Comparison of ENCODE assay signal across 19 cellular contexts in genomic region chr2:230330206-230330605, GRCh38. TPM values are rescaled to one million over a fixed set of nuclear protein-coding genes. Genes with fewer than 3 reads are reported as not detected.
DNase-seq lines count a peak whose midpoint lies in the region; ATAC-seq and TF ChIP-seq lines count a peak whose summit lies in the region.
"Had no signal": no experiment of that assay in that cellular context is flagged by ENCODE, and none has a peak within 500 bp of the region (broad histone marks: within the 10 kb centered on the region; RNA-seq: fewer than 3 reads in every experiment).

No MANE protein-coding gene starts in this region.

- H3K27ac ChIP-seq in CD4-positive, CD25-positive, alpha-beta regulatory T cell (ENCODE audit: insufficient read depth, low read length, poor library complexity, severe bottlenecking): no peak overlapping the region
- H3K27ac ChIP-seq: colonic mucosa, neural progenitor cell, PC-9, right lobe of liver, SK-N-MC, WERI-Rb-1 had no signal

- H3K4me3 ChIP-seq in CD4-positive, CD25-positive, alpha-beta regulatory T cell (ENCODE audit: low read depth, low read length): peak overlapping the region; percentile 98
- H3K4me3 ChIP-seq: colonic mucosa, neural progenitor cell, PC-9, right lobe of liver, SK-N-MC had no signal

- no peaks in the 10 kb centered on the region for H3K9me3 Mint-ChIP-seq in CD4-positive, CD25-positive, alpha-beta regulatory T cell
- peaks cover 5% of the 10 kb centered on the region for H3K9me3 Mint-ChIP-seq in activated T-helper 2 cell treated with anti-CD3 and anti-CD28 coated beads, Interferon-gamma antibody, Interleukin-2, Interleukin-4, amounts not matched to agents 10 μg/mL and 5 μg/mL and 100 μg/mL, durations not matched to agents 14 hours and 24 hours and 36 hours
- peaks cover 0 to 9% (median 0%) of the 10 kb centered on the region in 9 donors for H3K9me3 Mint-ChIP-seq in naive thymus-derived CD8-positive, alpha-beta T cell
- H3K9me3 Mint-ChIP-seq: neural progenitor cell, type B pancreatic cell had no signal

- H3K36me3 ChIP-seq in CD4-positive, CD25-positive, alpha-beta regulatory T cell (ENCODE audit: control insufficient read depth, insufficient read depth, low read length): peaks cover 29% of the 10 kb centered on the region
- H3K36me3 ChIP-seq: colonic mucosa, neural progenitor cell, right lobe of liver, WERI-Rb-1 had no signal

- peaks cover 64 to 93% (median 79%) of the 10 kb centered on the region in 4 donors for H3K4me1 Mint-ChIP-seq in CD4-positive, CD25-positive, alpha-beta regulatory T cell
- peaks cover 72% of the 10 kb centered on the region for H3K4me1 Mint-ChIP-seq in activated T-helper 2 cell treated with anti-CD3 and anti-CD28 coated beads, Interferon-gamma antibody, Interleukin-2, Interleukin-4, amounts not matched to agents 10 μg/mL and 5 μg/mL and 100 μg/mL, durations not matched to agents 14 hours and 24 hours and 36 hours (ENCODE audit: low read depth)
- H3K4me1 Mint-ChIP-seq in naive thymus-derived CD8-positive, alpha-beta T cell: peaks cover 58 to 94% (median 89%) of the 10 kb centered on the region in 4 donors
- H3K4me1 Mint-ChIP-seq: neural progenitor cell had no signal

- ATAC-seq in CD4-positive, CD25-positive, alpha-beta regulatory T cell (ENCODE audit: low read depth in 2 of 2): no peak
- ATAC-seq in naive thymus-derived CD8-positive, alpha-beta T cell: no peak
- no peak for ATAC-seq in Right ventricle myocardium superior (ENCODE audit: poor library complexity)
- ATAC-seq in GM18867 (IDR thresholded peaks at IDR 0.05; ENCODE audit: unreplicated experiment): no peak
- ATAC-seq: right lobe of liver had no signal

- TF ChIP-seq CTCF in GM10266 (IDR thresholded peaks at IDR 0.05; ENCODE audit: control insufficient read depth, insufficient read depth, low read depth, missing control alignments): no peak

- no peaks in the 10 kb centered on the region for H3K27me3 Mint-ChIP-seq in CD4-positive, CD25-positive, alpha-beta regulatory T cell
- H3K27me3 Mint-ChIP-seq in activated T-helper 2 cell treated with anti-CD3 and anti-CD28 coated beads, Interferon-gamma antibody, Interleukin-2, Interleukin-4, amounts not matched to agents 10 μg/mL and 5 μg/mL and 100 μg/mL, durations not matched to agents 14 hours and 24 hours and 36 hours (ENCODE audit: low read depth): no peaks in the 10 kb centered on the region
- no peaks in the 10 kb centered on the region for H3K27me3 Mint-ChIP-seq in naive thymus-derived CD8-positive, alpha-beta T cell
- H3K27me3 Mint-ChIP-seq: type B pancreatic cell had no signal

- H3K27me3 ChIP-seq in CD4-positive, CD25-positive, alpha-beta regulatory T cell (ENCODE audit: control insufficient read depth, insufficient read depth, low read length): no peaks in the 10 kb centered on the region
- H3K27me3 ChIP-seq: colonic mucosa, gastrocnemius medialis, neural progenitor cell, right lobe of liver had no signal

- peak overlapping the region; percentile 94 to 100 (median 95) for H3K4me3 Mint-ChIP-seq in CD4-positive, CD25-positive, alpha-beta regulatory T cell
- peak overlapping the region; percentile 91 for H3K4me3 Mint-ChIP-seq in activated T-helper 2 cell treated with anti-CD3 and anti-CD28 coated beads, Interferon-gamma antibody, Interleukin-2, Interleukin-4, amounts not matched to agents 10 μg/mL and 5 μg/mL and 100 μg/mL, durations not matched to agents 14 hours and 24 hours and 36 hours (ENCODE audit: low read depth)
- H3K4me3 Mint-ChIP-seq in naive thymus-derived CD8-positive, alpha-beta T cell: peak overlapping the region; percentile 79 to 99 (median 94)
- H3K4me3 Mint-ChIP-seq: neural progenitor cell, type B pancreatic cell had no signal

- H3K9me3 ChIP-seq in CD4-positive, CD25-positive, alpha-beta regulatory T cell (ENCODE audit: control insufficient read depth in 2 of 2, low read length in 2 of 2): no peaks in the 10 kb centered on the region
- H3K9me3 ChIP-seq: colonic mucosa, gastrocnemius medialis, right lobe of liver had no signal

- H3K27ac Mint-ChIP-seq in CD4-positive, CD25-positive, alpha-beta regulatory T cell: peak overlapping the region; percentile 72 to 85 (median 83)
- peak overlapping the region; percentile 79 for H3K27ac Mint-ChIP-seq in activated T-helper 2 cell treated with anti-CD3 and anti-CD28 coated beads, Interferon-gamma antibody, Interleukin-2, Interleukin-4, amounts not matched to agents 10 μg/mL and 5 μg/mL and 100 μg/mL, durations not matched to agents 14 hours and 24 hours and 36 hours
- peak overlapping the region in 9 of 10 donors; percentile 50 to 100 (median 84) for H3K27ac Mint-ChIP-seq in naive thymus-derived CD8-positive, alpha-beta T cell
- H3K27ac Mint-ChIP-seq: neural progenitor cell, type B pancreatic cell had no signal

- peaks cover 48% of the 10 kb centered on the region for H3K36me3 Mint-ChIP-seq in CD4-positive, CD25-positive, alpha-beta regulatory T cell
- peaks cover 78% of the 10 kb centered on the region for H3K36me3 Mint-ChIP-seq in activated T-helper 2 cell treated with anti-CD3 and anti-CD28 coated beads, Interferon-gamma antibody, Interleukin-2, Interleukin-4, amounts not matched to agents 10 μg/mL and 5 μg/mL and 100 μg/mL, durations not matched to agents 14 hours and 24 hours and 36 hours (ENCODE audit: low read depth)
- H3K36me3 Mint-ChIP-seq in naive thymus-derived CD8-positive, alpha-beta T cell: peaks cover 19 to 61% (median 29%) of the 10 kb centered on the region in 3 donors
- H3K36me3 Mint-ChIP-seq: neural progenitor cell, type B pancreatic cell had no signal

- DNase-seq in CD4-positive, CD25-positive, alpha-beta regulatory T cell: no peak
- peak; percentile 5 for DNase-seq in GF-D8 (lab: John Stamatoyannopoulos, UW)
- no peak for DNase-seq in activated T-helper 2 cell treated with anti-CD3 and anti-CD28 coated beads, Interferon-gamma antibody, Interleukin-2, Interleukin-4, amounts not matched to agents 10 μg/mL and 5 μg/mL and 100 μg/mL, durations not matched to agents 14 hours and 24 hours and 36 hours (ENCODE audit: low spot score)
- DNase-seq in naive thymus-derived CD8-positive, alpha-beta T cell: no peak
- DNase-seq in Right ventricle myocardium superior: no peak
- no peak for DNase-seq in iPS-NIHi7 (ENCODE audit: extremely low spot score)
- no peak for DNase-seq in GM10266 (ENCODE audit: extremely low spot score)
- DNase-seq: colonic mucosa, MM.1S, NCI-H2029 treated with DMSO at 0.1 percent for 48 hours, NCI-H69, PC-9, right lobe of liver, WERI-Rb-1 had no signal

- POLR2A ChIA-PET in naive thymus-derived CD8-positive, alpha-beta T cell (lab: Charles Lee): interaction anchor here (1.2 to 4.0 kb wide), 2 partner anchors 9 to 112 kb away, joined by 3 to 36 read pairs; partner anchors contain the start of gene SP110

- intact Hi-C loops in activated T-helper 2 cell treated with anti-CD3 and anti-CD28 coated beads, Interferon-gamma antibody, Interleukin-2, Interleukin-4, amounts not matched to agents 10 μg/mL and 5 μg/mL and 100 μg/mL, durations not matched to agents 14 hours and 24 hours and 36 hours (cut with micrococcal nuclease): no loop called here
- intact Hi-C loops in Right ventricle myocardium superior (cut with DNase I): no loop called here

- H3K4me1 ChIP-seq in CD4-positive, CD25-positive, alpha-beta regulatory T cell (ENCODE audit: control insufficient read depth, insufficient read depth, low read length, poor library complexity, severe bottlenecking): peaks cover 79% of the 10 kb centered on the region
- H3K4me1 ChIP-seq: colonic mucosa, neural progenitor cell had no signal

RNA-seq across cellular contexts. Expression of gene SP140L, which starts 3.2 kb away (rescaled TPM):
- 68.5 TPM for total RNA-seq in CD4-positive, CD25-positive, alpha-beta regulatory T cell
- polyA plus RNA-seq in CD4-positive, CD25-positive, alpha-beta regulatory T cell: 10 to 100 TPM; 14.3 to 25.9 (median 22.6) TPM
- 55.7 and 59.1 TPM in 2 replicates for total RNA-seq in activated T-helper 2 cell treated with anti-CD3 and anti-CD28 coated beads, Interferon-gamma antibody, Interleukin-2, Interleukin-4, amounts not matched to agents 10 μg/mL and 5 μg/mL and 100 μg/mL, durations not matched to agents 14 hours and 24 hours and 36 hours
- total RNA-seq in naive thymus-derived CD8-positive, alpha-beta T cell: 10 to 100 TPM; 91.6 to 91.7 TPM
- 10 to 100 TPM; 25.3 to 43.1 (median 28.9) TPM for polyA plus RNA-seq in naive thymus-derived CD8-positive, alpha-beta T cell
- 5.5 TPM for total RNA-seq in Right ventricle myocardium superior
